In genomic region chr20:19260412-19261090, GRCh38 we compare ENCODE assay signal across 16 cellular contexts. TPM values are rescaled to one million over a fixed set of nuclear protein-coding genes. Genes with fewer than 3 reads are reported as not detected.
DNase-seq lines count a peak whose midpoint lies in the region; ATAC-seq and TF ChIP-seq lines count a peak whose summit lies in the region.
"Had no signal": no experiment of that assay in that cellular context is flagged by ENCODE, and none has a peak within 500 bp of the region (broad histone marks: within the 10 kb centered on the region; RNA-seq: fewer than 3 reads in every experiment).

No MANE protein-coding gene starts in this region.

- DNase-seq in DMS153 (lab: John Stamatoyannopoulos, UW) (peak; percentile 5), DMS153 treated with DMSO at 0.1 percent for 48 hours (lab: John Stamatoyannopoulos, UW; ENCODE audit: unreplicated experiment) (no peak), RWPE2 (ENCODE audit: low spot score) (no peak), nephron progenitor cell (no peak), cerebellar nuclear complex (lab: John Stamatoyannopoulos, UW) (no peak), omental fat pad (ENCODE audit: low spot score) (no peak), kidney tubule cell (ENCODE audit: low spot score) (no peak)
- DNase-seq: activated CD4-positive, alpha-beta T cell treated with anti-CD3 and anti-CD28 coated beads, Interleukin-2, amount 50 U/mL, for 4 hours; activated naive CD8-positive, alpha-beta T cell treated with anti-CD3 and anti-CD28 coated beads for 36 hours; NCI-H226; right cardiac atrium; thyroid gland had no signal

- no peak overlapping the region for H3K27ac ChIP-seq in RWPE2 (ENCODE audit: poor library complexity, severe bottlenecking)
- H3K27ac ChIP-seq: 22Rv1, thyroid gland had no signal

- no peaks in the 10 kb centered on the region for H3K36me3 ChIP-seq in RWPE2 (ENCODE audit: low read depth)
- H3K36me3 ChIP-seq: thyroid gland had no signal

- no peaks in the 10 kb centered on the region for H3K36me3 Mint-ChIP-seq in nephron progenitor cell (ENCODE audit: low read depth)
- H3K36me3 Mint-ChIP-seq: activated naive CD8-positive, alpha-beta T cell treated with anti-CD3 and anti-CD28 coated beads for 36 hours; mesothelial cell of epicardium had no signal

- peak overlapping the region; percentile 80 for H3K27ac Mint-ChIP-seq in nephron progenitor cell
- H3K27ac Mint-ChIP-seq: activated naive CD8-positive, alpha-beta T cell treated with anti-CD3 and anti-CD28 coated beads for 36 hours; mesothelial cell of epicardium had no signal

- peaks cover 4% of the 10 kb centered on the region for H3K27me3 Mint-ChIP-seq in nephron progenitor cell (ENCODE audit: low read depth, poor library complexity)
- H3K27me3 Mint-ChIP-seq: activated naive CD8-positive, alpha-beta T cell treated with anti-CD3 and anti-CD28 coated beads for 36 hours had no signal

- ATAC-seq in HG02870 (IDR thresholded peaks at IDR 0.05; ENCODE audit: unreplicated experiment), result peak; percentile 56
- ATAC-seq in RWPE2 (ENCODE audit: low read depth), result peak; percentile 84
- ATAC-seq in omental fat pad (ENCODE audit: low FRiP score), result no peak
- ATAC-seq: right cardiac atrium, SK-N-SH treated with all-trans-retinoic acid at 6 μM for 48 hours had no signal

- no peak for TF ChIP-seq CTCF in RWPE2 (IDR thresholded peaks at IDR 0.05; ENCODE audit: poor library complexity, severe bottlenecking)
- TF ChIP-seq CTCF in nephron progenitor cell (IDR thresholded peaks at IDR 0.05), result no peak
- no peak for TF ChIP-seq CTCF in omental fat pad (IDR thresholded peaks at IDR 0.05)

- peaks cover 57% of the 10 kb centered on the region for H3K4me1 Mint-ChIP-seq in nephron progenitor cell

- no peaks in the 10 kb centered on the region for H3K4me1 ChIP-seq in RWPE2 (ENCODE audit: insufficient read depth, poor library complexity, severe bottlenecking)
- H3K4me1 ChIP-seq: thyroid gland had no signal

- no peak overlapping the region for H3K4me3 ChIP-seq in RWPE2 (ENCODE audit: severe bottlenecking)
- H3K4me3 ChIP-seq: thyroid gland had no signal

- H3K9me3 Mint-ChIP-seq in nephron progenitor cell, result no peaks in the 10 kb centered on the region
- H3K9me3 Mint-ChIP-seq: activated naive CD8-positive, alpha-beta T cell treated with anti-CD3 and anti-CD28 coated beads for 36 hours; mesothelial cell of epicardium had no signal

- no peak overlapping the region for H3K4me3 Mint-ChIP-seq in nephron progenitor cell
- H3K4me3 Mint-ChIP-seq: activated naive CD8-positive, alpha-beta T cell treated with anti-CD3 and anti-CD28 coated beads for 36 hours; mesothelial cell of epicardium had no signal

- H3K9me3 ChIP-seq in RWPE2 (ENCODE audit: severe bottlenecking), result no peaks in the 10 kb centered on the region
- H3K9me3 ChIP-seq: thyroid gland had no signal

- H3K27me3 ChIP-seq in RWPE2 (ENCODE audit: insufficient read depth, poor library complexity, severe bottlenecking), result no peaks in the 10 kb centered on the region
- H3K27me3 ChIP-seq: thyroid gland had no signal

RNA-seq across cellular contexts. Expression of gene SLC24A3, which starts 48.1 kb away (rescaled TPM):
- total RNA-seq in omental fat pad, result 10 to 100 TPM in 1 of 4 donors, 1 to 10 TPM in 3; 6.3 to 14.0 (median 9.2) TPM
- total RNA-seq: activated naive CD8-positive, alpha-beta T cell treated with anti-CD3 and anti-CD28 coated beads for 36 hours had no signal
